8 cellular contexts compared by ENCODE assay signal in genomic region chr11:35304393-35304790, GRCh38.
A peak's percentile ranks its signal among the peaks of the same experiment; 100 is the strongest.
DNase-seq lines count a peak whose midpoint lies in the region; ATAC-seq, FAIRE-seq and TF ChIP-seq lines count a peak whose summit lies in the region.

No MANE protein-coding gene starts in this region.

- H3K36me3 ChIP-seq in colonic mucosa: no peaks in the 10 kb centered on the region

- ATAC-seq in omental fat pad (ENCODE audit: low FRiP score): peak; percentile 33
- ATAC-seq in GM18858 (IDR thresholded peaks at IDR 0.05; ENCODE audit: unreplicated experiment): no peak

- H3K36me3 Mint-ChIP-seq in H9 (ENCODE audit: insufficient read depth in 1 of 3, low read depth in 3 of 3): no peaks in the 10 kb centered on the region

- no peaks in the 10 kb centered on the region for H3K23me2 ChIP-seq in H9 (ENCODE audit: insufficient read length, low read depth, low read length, poor library complexity, severe bottlenecking)

- H3K18ac ChIP-seq in H9 (ENCODE audit: insufficient read length, low read depth, low read length): no peak overlapping the region

- H2AFZ ChIP-seq in H9 (ENCODE audit: low read length): no peak overlapping the region

- H3K4me1 ChIP-seq in colonic mucosa (no peaks in the 10 kb centered on the region), H9 (ENCODE audit: insufficient read depth, low read length) (no peaks in the 10 kb centered on the region)

- peaks cover 5 to 8% of the 10 kb centered on the region in 2 experiments for H3K4me1 Mint-ChIP-seq in H9

- no peak overlapping the region for H4K8ac ChIP-seq in H9 (replicated peaks; ENCODE audit: insufficient read length, low read depth, low read length)

- no peaks in the 10 kb centered on the region for H4K20me1 ChIP-seq in H9 (ENCODE audit: control insufficient read depth, insufficient read depth, insufficient read length)

- in situ Hi-C loops in Caki2 (cut with HindIII; ENCODE audit: low pct_unique_long_range_greater_than_20kb, low sequenced_read_pairs): no loop called here

- TF ChIP-seq CTCF in colonic mucosa (IDR thresholded peaks at IDR 0.05) (no peak), omental fat pad (IDR thresholded peaks at IDR 0.05) (no peak), H9 (conservative IDR thresholded peaks at IDR 0.05) (no peak)

- no peak for FAIRE-seq in H54 (lab: Jason Lieb, UNC)

- no peak overlapping the region for H3K27ac Mint-ChIP-seq in H9

- no CpG with 5 or more reads among the region's 2 CpGs for WGBS in H9 (ENCODE audit: extremely low coverage, insufficient read length, low lambda C conversion rate)

- H3T11ph ChIP-seq in H9 (ENCODE audit: low read length): no peak overlapping the region

- H3K23ac ChIP-seq in H9 (ENCODE audit: insufficient read length, low read depth, low read length): no peak overlapping the region

- H3K27ac ChIP-seq in colonic mucosa: peak overlapping the region; percentile 25
- H3K27ac ChIP-seq in H9 (ENCODE audit: insufficient read length, low read depth, low read length): no peak overlapping the region

- H3K9me3 ChIP-seq in colonic mucosa: no peaks in the 10 kb centered on the region
- no peaks in the 10 kb centered on the region for H3K9me3 ChIP-seq in H9 (ENCODE audit: control insufficient read depth, low read depth, low read length)

- no peak overlapping the region for H3K4me2 ChIP-seq in H9 (ENCODE audit: insufficient read depth, insufficient read length, low read length)

- no peaks in the 10 kb centered on the region for H3K79me1 ChIP-seq in H9 (ENCODE audit: insufficient read depth, low read depth, low read length, poor library complexity, severe bottlenecking)

- no peak overlapping the region for H3K4me3 Mint-ChIP-seq in H9

- no peak overlapping the region for H2AK5ac ChIP-seq in H9 (ENCODE audit: insufficient read length, low read length)

- no peak overlapping the region for H4K5ac ChIP-seq in H9 (ENCODE audit: insufficient read length, low read depth, low read length)

- no peak overlapping the region for H3K14ac ChIP-seq in H9 (ENCODE audit: insufficient read depth, low read length)

- H3K27me3 ChIP-seq in colonic mucosa (no peaks in the 10 kb centered on the region), H9 (ENCODE audit: insufficient read depth, low read length) (no peaks in the 10 kb centered on the region)

- no peak overlapping the region for H2BK20ac ChIP-seq in H9 (ENCODE audit: low read depth, low read length, poor library complexity, severe bottlenecking)

- no peaks in the 10 kb centered on the region for H3K79me2 ChIP-seq in H9 (ENCODE audit: insufficient read depth, low read length)

- H4K91ac ChIP-seq in H9 (ENCODE audit: insufficient read length, low read depth, low read length): no peak overlapping the region

- intact Hi-C loops in colonic mucosa (cut with DNase I): loop anchor here (10.0 kb wide), 1 partner anchor 310 kb away; no protein-coding TSS in a partner anchor

- H3K4me3 ChIP-seq in colonic mucosa: no peak overlapping the region

- H2BK12ac ChIP-seq in H9 (ENCODE audit: insufficient read length, low read depth, low read length): no peak overlapping the region

- no peak overlapping the region for H2BK5ac ChIP-seq in H9 (ENCODE audit: insufficient read length, low read length)

- no peak overlapping the region for H3K9ac ChIP-seq in colonic mucosa (ENCODE audit: low read depth in 2 of 2, low read length in 2 of 2)
- no peak overlapping the region for H3K9ac ChIP-seq in H9 (ENCODE audit: extremely low read depth, insufficient read length, low read length)

- H3K56ac ChIP-seq in H9 (ENCODE audit: insufficient read length, low read depth, low read length): no peak overlapping the region

- peak; percentile 42 for DNase-seq in Caki2 (ENCODE audit: low read depth)
- DNase-seq in NCI-H2029 treated with DMSO at 0.1 percent for 48 hours (lab: John Stamatoyannopoulos, UW): peak; percentile 53
- no peak for DNase-seq in colonic mucosa
- DNase-seq in omental fat pad (ENCODE audit: low spot score): no peak
- no peak for DNase-seq in H54 (ENCODE audit: insufficient read length, low spot score)
- no peak for DNase-seq in stimulated activated CD8-positive, alpha-beta memory T cell treated with anti-CD3 and anti-CD28 coated beads, Interleukin-4, amount 100 ng/mL, for 48 hours
- DNase-seq in H9: no peak

- no peak overlapping the region for H2BK15ac ChIP-seq in H9 (ENCODE audit: low read depth, low read length)

- H2BK120ac ChIP-seq in H9 (ENCODE audit: low read depth, low read length, poor library complexity, severe bottlenecking): no peak overlapping the region

- no peaks in the 10 kb centered on the region for H3K9me3 Mint-ChIP-seq in H9

- no peak for TF ChIP-seq POLR2A in H54 (IDR thresholded peaks at IDR 0.05; ENCODE audit: low read depth, low read length)

- no peak overlapping the region for H3K4ac ChIP-seq in H9 (ENCODE audit: low read depth, low read length)

- peaks cover 4% of the 10 kb centered on the region; the same call in 1 of the 2 replicates for H3K27me3 Mint-ChIP-seq in H9 (ENCODE audit: low read depth)

Comparison
In these comparisons a context has a peak if more than half of its experiments do, and no peak if none do; other contexts are left out.
1. DNase-seq: peak in Caki2 (single experiment) and NCI-H2029 treated with DMSO at 0.1 percent for 48 hours (single experiment); none in colonic mucosa (single experiment), omental fat pad (single experiment), H54 (single experiment), stimulated activated CD8-positive, alpha-beta memory T cell treated with anti-CD3 and anti-CD28 coated beads, Interleukin-4, amount 100 ng/mL, for 48 hours (single experiment) and H9 (single experiment).